ENCODE assay signal across 20 cellular contexts in genomic region chr13:80558074-80558473, GRCh38.
DNase-seq lines count a peak whose midpoint lies in the region; ATAC-seq, FAIRE-seq and TF ChIP-seq lines count a peak whose summit lies in the region.
"Had no signal": no experiment of that assay in that cellular context is flagged by ENCODE, and none has a peak within 500 bp of the region (broad histone marks: within the 10 kb centered on the region; RNA-seq: fewer than 3 reads in every experiment).

No MANE protein-coding gene starts in this region.

- H3K4me2 ChIP-seq in trophoblast cell (ENCODE audit: low read length), result no peak overlapping the region

- no peak for ATAC-seq in HG02885 (IDR thresholded peaks at IDR 0.05; ENCODE audit: poor library complexity, unreplicated experiment)
- ATAC-seq in GM18861 (IDR thresholded peaks at IDR 0.05; ENCODE audit: unreplicated experiment), result no peak

- H4K12ac ChIP-seq in trophoblast cell (ENCODE audit: low read depth, low read length), result no peak overlapping the region

- H3K18ac ChIP-seq in trophoblast cell (ENCODE audit: low read length), result no peak overlapping the region

- no peak overlapping the region for H3K4ac ChIP-seq in trophoblast cell (ENCODE audit: low read depth, low read length)

- no peak overlapping the region for H3K23ac ChIP-seq in trophoblast cell (ENCODE audit: low read length)

- no peak for TF ChIP-seq POLR2A in tibial nerve (IDR thresholded peaks at IDR 0.05)

- no peak overlapping the region for H4K8ac ChIP-seq in trophoblast cell (ENCODE audit: low read depth, low read length)

- no peak overlapping the region for H3K14ac ChIP-seq in trophoblast cell (ENCODE audit: low read length)

- TF ChIP-seq CTCF in kidney (IDR thresholded peaks at IDR 0.05; ENCODE audit: borderline replicate concordance, extremely low read depth, insufficient read depth), result no peak
- TF ChIP-seq CTCF in tibial nerve (IDR thresholded peaks at IDR 0.05), result no peak

- no peaks in the 10 kb centered on the region for H3K79me2 ChIP-seq in trophoblast cell (ENCODE audit: control insufficient read depth, insufficient read depth, low read length, poor library complexity)

- H2AFZ ChIP-seq in trophoblast cell (ENCODE audit: insufficient read depth, low read length, poor library complexity), result no peak overlapping the region

- no peak for TF ChIP-seq EP300 in tibial nerve (IDR thresholded peaks at IDR 0.05)

- WGBS in trophoblast cell (ENCODE audit: extremely low coverage, insufficient coverage, insufficient read length), result no CpG with 5 or more reads among the region's 4 CpGs
- 64 to 72% methylated on average over 4 of the region's 4 CpGs for WGBS in tibial nerve, 2 donors

- peak overlapping the region; percentile 82 for H2BK5ac ChIP-seq in trophoblast cell (ENCODE audit: low read depth, low read length, poor library complexity)

- H3K4me3 ChIP-seq in adipocyte (ENCODE audit: low read length) (peak overlapping the region; percentile 59), kidney (ENCODE audit: low read length in 2 of 2) (peak overlapping the region in 1 of 2 donors; percentile 20), trophoblast cell (ENCODE audit: low read depth, low read length) (no peak overlapping the region), tibial nerve (no peak overlapping the region)
- H3K4me3 ChIP-seq: SJCRH30 had no signal

- DNase-seq in ELR (ENCODE audit: low read depth) (peak; percentile 8), adipocyte (ENCODE audit: low read depth) (no peak), kidney (no peak), trophoblast cell (no peak), tibial nerve (ENCODE audit: low spot score in 2 of 2) (no peak)
- no peak for DNase-seq in activated CD4-positive, alpha-beta T cell treated with anti-CD3 and anti-CD28 coated beads for 1 hour
- DNase-seq: CD4-positive, CD25-positive, alpha-beta regulatory T cell; DMS79; GDM1; IMR-90; MV-4-11; NCI-H146; NCI-H226; NCI-H526 treated with DMSO at 0.1 percent for 48 hours; OCI-M1; SJCRH30 had no signal

- H3K79me1 ChIP-seq in trophoblast cell (ENCODE audit: low read length), result peaks cover 3% of the 10 kb centered on the region

- H2AK5ac ChIP-seq in trophoblast cell (ENCODE audit: low read length), result no peak overlapping the region

- H3K27me3 ChIP-seq in adipocyte (replicated peaks; ENCODE audit: control insufficient read depth, insufficient read depth, low read length) (no peaks in the 10 kb centered on the region), trophoblast cell (ENCODE audit: insufficient read depth, low read length) (no peaks in the 10 kb centered on the region), tibial nerve (no peaks in the 10 kb centered on the region)
- H3K27me3 ChIP-seq: SJCRH30 had no signal

- no peaks in the 10 kb centered on the region for H3K36me3 ChIP-seq in adipocyte (ENCODE audit: control insufficient read depth, insufficient read depth, low read length, severe bottlenecking)
- H3K36me3 ChIP-seq in kidney (ENCODE audit: control insufficient read depth in 1 of 2, insufficient read depth in 2 of 2, low read length in 2 of 2), result no peaks in the 10 kb centered on the region
- H3K36me3 ChIP-seq in trophoblast cell (ENCODE audit: control insufficient read depth in 1 of 2, insufficient read depth in 2 of 2, low read length in 2 of 2), result no peaks in the 10 kb centered on the region
- no peaks in the 10 kb centered on the region for H3K36me3 ChIP-seq in tibial nerve
- H3K36me3 ChIP-seq: SJCRH30 had no signal

- H3K9ac ChIP-seq in adipocyte (ENCODE audit: low read length) (peak overlapping the region; percentile 76), kidney (ENCODE audit: low read length in 2 of 2) (no peak overlapping the region), trophoblast cell (ENCODE audit: low read length) (no peak overlapping the region)

- no peak overlapping the region for H2BK12ac ChIP-seq in trophoblast cell (ENCODE audit: low read length)

- H3K27ac ChIP-seq in kidney (ENCODE audit: low read depth in 2 of 2, low read length in 2 of 2), result no peak overlapping the region
- no peak overlapping the region for H3K27ac ChIP-seq in trophoblast cell (ENCODE audit: low read depth, low read length)
- no peak overlapping the region for H3K27ac ChIP-seq in tibial nerve
- H3K27ac ChIP-seq: RWPE1, SJCRH30 had no signal

- intact Hi-C loops in kidney (cut with DNase I), result no loop called here

- peak overlapping the region; percentile 33 for H2BK120ac ChIP-seq in trophoblast cell (ENCODE audit: insufficient read depth, low read length, poor library complexity)

- H3K9me3 ChIP-seq in adipocyte (ENCODE audit: control insufficient read depth, low read length), result no peaks in the 10 kb centered on the region
- no peaks in the 10 kb centered on the region for H3K9me3 ChIP-seq in kidney (ENCODE audit: control insufficient read depth in 1 of 2, low read length in 2 of 2)
- no peaks in the 10 kb centered on the region for H3K9me3 ChIP-seq in trophoblast cell (ENCODE audit: insufficient read depth, low read depth, low read length)
- no peaks in the 10 kb centered on the region for H3K9me3 ChIP-seq in tibial nerve
- H3K9me3 ChIP-seq: SJCRH30 had no signal

- H4K91ac ChIP-seq in trophoblast cell (ENCODE audit: low read depth, low read length), result peak overlapping the region; percentile 28

- peak; percentile 67 for FAIRE-seq in kidney (lab: Jason Lieb, UNC)
- FAIRE-seq: GM12892 had no signal

- peaks cover 24% of the 10 kb centered on the region for H3K4me1 ChIP-seq in adipocyte (ENCODE audit: control insufficient read depth, insufficient read depth, low read length)
- no peaks in the 10 kb centered on the region for H3K4me1 ChIP-seq in kidney (ENCODE audit: control insufficient read depth in 1 of 2, insufficient read depth in 1 of 2, low read depth in 1 of 2, low read length in 2 of 2)
- peaks cover 3 to 5% of the 10 kb centered on the region in 2 experiments for H3K4me1 ChIP-seq in trophoblast cell (ENCODE audit: control insufficient read depth in 1 of 2, insufficient read depth in 2 of 2, low read length in 2 of 2)
- H3K4me1 ChIP-seq in tibial nerve, result peaks cover 0 to 21% (median 4%) of the 10 kb centered on the region in 4 donors
